Comparison of ENCODE assay signal across 26 cellular contexts in the genomic region with DNA sequence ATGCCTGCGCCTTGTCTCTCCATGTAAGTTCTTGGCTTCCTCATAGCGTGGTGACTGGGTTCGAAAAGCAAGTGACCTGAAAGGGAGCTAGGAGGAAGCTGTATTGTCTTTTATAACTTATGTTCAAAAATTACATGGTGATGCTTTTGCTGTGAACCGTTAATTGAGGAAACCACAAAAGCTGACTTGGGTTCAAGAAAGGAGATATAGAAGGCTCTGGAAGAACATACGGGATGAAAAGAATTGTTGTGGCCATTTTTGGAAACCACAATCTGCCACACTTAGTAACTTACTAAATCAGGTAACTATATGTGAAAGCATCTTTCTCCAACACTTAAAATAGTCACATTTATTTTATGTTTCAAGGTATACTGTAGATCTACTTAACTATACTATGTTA.
"Had no signal": no experiment of that assay in that cellular context is flagged by ENCODE, and none has a peak within 500 bp of the region (broad histone marks: within the 10 kb centered on the region; RNA-seq: fewer than 3 reads in every experiment).

No MANE protein-coding gene starts in this region.

- H3K27ac ChIP-seq: brain microvascular endothelial cell, cardiac muscle cell had no signal

- H3K27me3 ChIP-seq: brain microvascular endothelial cell, cardiac muscle cell had no signal

- H3K27ac Mint-ChIP-seq: activated CD4-positive, alpha-beta memory T cell treated with anti-CD3 and anti-CD28 coated beads for 36 hours; activated CD4-positive, alpha-beta T cell treated with anti-CD3 and anti-CD28 coated beads, Interleukin-2, amount 10 ng/mL, durations not matched to agents 7 days and 5 days; activated naive CD4-positive, alpha-beta T cell treated with anti-CD3 and anti-CD28 coated beads, Interleukin-2, amount 50 U/mL, for 72 hours; activated naive CD8-positive, alpha-beta T cell treated with anti-CD3 and anti-CD28 coated beads, Interleukin-2, amount 50 U/mL, for 24 hours; T-cell had no signal

- H3K4me3 ChIP-seq: cardiac muscle cell had no signal

- DNase-seq: activated CD4-positive, alpha-beta memory T cell treated with anti-CD3 and anti-CD28 coated beads for 36 hours; activated CD4-positive, alpha-beta T cell treated with anti-CD3 and anti-CD28 coated beads, Interleukin-2, amount 10 ng/mL, durations not matched to agents 7 days and 5 days; activated CD4-positive, CD25-positive, alpha-beta regulatory T cell; activated CD8-positive, alpha-beta memory T cell treated with anti-CD3 and anti-CD28 coated beads for 24 hours; activated effector memory CD4-positive, alpha-beta T cell treated with anti-CD3 and anti-CD28 coated beads, Interleukin-2, amount 50 U/mL, for 16 hours; activated naive CD4-positive, alpha-beta T cell treated with Interleukin-2 at 50 U/mL for 16 hours; activated naive CD8-positive, alpha-beta T cell treated with anti-CD3 and anti-CD28 coated beads, Interleukin-2, amount 50 U/mL, for 24 hours; activated T-cell treated with anti-CD3 and anti-CD28 coated beads, Interleukin-2, amount 50 U/mL, for 4 hours; amygdala; brain microvascular endothelial cell; NCI-H1092 treated with DMSO at 0.1 percent for 48 hours; NCI-H1417 treated with DMSO at 0.1 percent for 48 hours; NCI-H1694; NCI-H2029; NCI-H345; NCI-H510A; NCI-H526 treated with DMSO at 0.1 percent for 48 hours; NCI-H82; NK-92 treated with Interleukin-12 subunit alpha and Interleukin-12 subunit beta, amount 100 ng/mL, for 24 hours; PC-3; SHP77 treated with DMSO at 0.1 percent for 48 hours; T-cell; T-helper 2 cell; T1000 had no signal

- ATAC-seq: activated naive CD4-positive, alpha-beta T cell treated with anti-CD3 and anti-CD28 coated beads, Interleukin-2, amount 50 U/mL, for 72 hours; activated naive CD8-positive, alpha-beta T cell treated with anti-CD3 and anti-CD28 coated beads, Interleukin-2, amount 50 U/mL, for 24 hours; activated T-cell treated with anti-CD3 and anti-CD28 coated beads, Interleukin-2, amount 50 U/mL, for 4 hours; PC-3; T-cell had no signal

- H3K4me3 Mint-ChIP-seq: activated CD4-positive, alpha-beta memory T cell treated with anti-CD3 and anti-CD28 coated beads for 36 hours; activated CD4-positive, alpha-beta T cell treated with anti-CD3 and anti-CD28 coated beads, Interleukin-2, amount 10 ng/mL, durations not matched to agents 7 days and 5 days; activated naive CD8-positive, alpha-beta T cell treated with anti-CD3 and anti-CD28 coated beads, Interleukin-2, amount 50 U/mL, for 24 hours; activated T-cell treated with anti-CD3 and anti-CD28 coated beads, Interleukin-2, amount 50 U/mL, for 4 hours; T-cell had no signal

- H3K36me3 Mint-ChIP-seq: activated CD4-positive, alpha-beta memory T cell treated with anti-CD3 and anti-CD28 coated beads for 36 hours; activated naive CD4-positive, alpha-beta T cell treated with anti-CD3 and anti-CD28 coated beads, Interleukin-2, amount 50 U/mL, for 72 hours; T-cell had no signal

- H3K9me3 Mint-ChIP-seq: activated CD4-positive, alpha-beta memory T cell treated with anti-CD3 and anti-CD28 coated beads for 36 hours; activated naive CD4-positive, alpha-beta T cell treated with anti-CD3 and anti-CD28 coated beads, Interleukin-2, amount 50 U/mL, for 72 hours; activated T-cell treated with anti-CD3 and anti-CD28 coated beads, Interleukin-2, amount 50 U/mL, for 4 hours; T-cell had no signal

- H3K27me3 Mint-ChIP-seq: activated CD4-positive, alpha-beta T cell treated with anti-CD3 and anti-CD28 coated beads, Interleukin-2, amount 10 ng/mL, durations not matched to agents 7 days and 5 days; activated naive CD8-positive, alpha-beta T cell treated with anti-CD3 and anti-CD28 coated beads, Interleukin-2, amount 50 U/mL, for 24 hours; T-cell had no signal

- H3K36me3 ChIP-seq: brain microvascular endothelial cell, cardiac muscle cell had no signal
